Comparison of ENCODE assay signal across 8 cellular contexts in the genomic region with DNA sequence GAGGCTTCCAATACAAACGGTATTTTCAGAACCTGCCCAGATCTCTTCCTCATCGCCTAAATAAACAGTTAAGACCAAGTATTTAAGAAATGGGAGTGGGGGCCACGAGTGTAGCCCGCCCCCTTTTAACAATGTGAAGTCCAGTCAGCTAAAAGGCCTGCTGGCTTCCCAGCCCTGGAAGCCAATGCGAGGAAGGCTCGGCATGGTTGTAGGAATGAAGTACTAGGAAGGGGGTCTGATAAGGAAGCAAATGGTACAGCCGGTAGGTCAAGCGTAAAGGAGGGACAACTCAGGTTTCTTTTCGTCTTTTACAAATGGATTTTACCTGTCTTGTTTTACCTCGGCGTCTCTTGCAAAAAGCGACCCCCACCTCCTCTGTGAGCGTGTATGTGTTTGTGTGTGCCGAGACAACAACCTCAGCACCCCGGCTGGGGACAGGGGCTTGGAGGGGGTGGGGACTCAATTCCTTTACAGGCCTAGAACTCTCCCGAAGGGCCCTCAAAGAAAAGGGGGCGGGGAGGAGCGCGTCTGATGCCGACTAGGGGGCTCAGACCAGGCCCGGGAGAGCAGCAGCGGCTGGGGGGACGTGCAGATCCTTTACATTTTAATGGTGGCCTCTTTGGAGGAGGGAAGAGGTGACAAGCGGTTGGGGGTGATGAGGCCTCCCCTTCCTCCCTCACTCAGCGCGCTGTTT.
DNase-seq lines count a peak whose midpoint lies in the region; ATAC-seq and TF ChIP-seq lines count a peak whose summit lies in the region.

No MANE protein-coding gene starts in this region.

- H3K36me3 ChIP-seq in CD8-positive, alpha-beta memory T cell (ENCODE audit: insufficient read depth, low read length), result no peaks in the 10 kb centered on the region
- H3K36me3 ChIP-seq in heart left ventricle (peaks cover 0 to 3% (median 0%) of the 10 kb centered on the region in 9 donors), osteoblast (ENCODE audit: insufficient read depth, low read length) (peaks cover 6% of the 10 kb centered on the region), aorta (ENCODE audit: control insufficient read depth in 1 of 2, insufficient read depth in 2 of 2, low read length in 1 of 2) (no peaks in the 10 kb centered on the region)

- ATAC-seq in activated naive CD8-positive, alpha-beta T cell treated with anti-CD3 and anti-CD28 coated beads, Interleukin-2, amount 50 U/mL, for 24 hours, result peak; percentile 20
- peak in 3 of 4 donors; percentile 0 to 23 (median 2) for ATAC-seq in heart left ventricle
- peak; percentile 47 for ATAC-seq in aorta (ENCODE audit: low FRiP score)
- ATAC-seq in HG02678 (IDR thresholded peaks at IDR 0.05; ENCODE audit: unreplicated experiment), result no peak

- intact Hi-C loops in heart left ventricle (cut with DNase I), result loop anchor here in 6 of 10 donors (5.0 to 10.0 kb wide), 4 partner anchors 144 to 178 kb away; a partner anchor contains a TSS
- intact Hi-C loops in aorta (cut with DNase I), result loop anchor here (5.0 to 10.0 kb wide), 2 partner anchors 42 to 176 kb away; a partner anchor contains a TSS

- H3K4me1 Mint-ChIP-seq in CD8-positive, alpha-beta memory T cell, result peaks cover 49 to 62% (median 59%) of the 10 kb centered on the region in 3 donors
- peaks cover 41% of the 10 kb centered on the region for H3K4me1 Mint-ChIP-seq in activated naive CD8-positive, alpha-beta T cell treated with anti-CD3 and anti-CD28 coated beads, Interleukin-2, amount 50 U/mL, for 24 hours

- peak overlapping the region; percentile 70 for H3K27ac ChIP-seq in CD8-positive, alpha-beta memory T cell (ENCODE audit: low read depth, low read length)
- H3K27ac ChIP-seq in heart left ventricle (peak overlapping the region; percentile 47 to 88 (median 82)), osteoblast (ENCODE audit: low read depth, low read length) (peak overlapping the region; percentile 73), aorta (ENCODE audit: low read depth in 1 of 2, low read length in 2 of 2) (peak overlapping the region in 1 of 2 donors; percentile 38)

- peaks cover 0 to 20% (median 2%) of the 10 kb centered on the region in 3 donors for H3K36me3 Mint-ChIP-seq in CD8-positive, alpha-beta memory T cell
- H3K36me3 Mint-ChIP-seq in activated naive CD8-positive, alpha-beta T cell treated with anti-CD3 and anti-CD28 coated beads, Interleukin-2, amount 50 U/mL, for 24 hours (ENCODE audit: low read depth), result peaks cover 3% of the 10 kb centered on the region

- peaks cover 30% of the 10 kb centered on the region for H3K4me1 ChIP-seq in CD8-positive, alpha-beta memory T cell (ENCODE audit: insufficient read depth, low read length)
- H3K4me1 ChIP-seq in heart left ventricle (peaks cover 5 to 41% (median 24%) of the 10 kb centered on the region in 12 donors), osteoblast (ENCODE audit: insufficient read depth, low read length) (peaks cover 21% of the 10 kb centered on the region), aorta (ENCODE audit: control insufficient read depth in 1 of 2, insufficient read depth in 2 of 2, low read length in 2 of 2) (peaks cover 3 to 5% of the 10 kb centered on the region in 2 donors)

- CTCF ChIA-PET in CD8-positive, alpha-beta memory T cell (lab: Charles Lee), result no interaction called here

- H3K4me3 ChIP-seq in CD8-positive, alpha-beta memory T cell (ENCODE audit: low read length), result peak overlapping the region; percentile 80
- H3K4me3 ChIP-seq in heart left ventricle, result peak overlapping the region; percentile 64 to 92 (median 82)
- H3K4me3 ChIP-seq in osteoblast (ENCODE audit: insufficient read depth, low read length), result peak overlapping the region; percentile 94
- H3K4me3 ChIP-seq in aorta (ENCODE audit: low read length in 2 of 2), result peak overlapping the region; percentile 91

- peaks cover 5% of the 10 kb centered on the region for H4K20me1 ChIP-seq in osteoblast (ENCODE audit: insufficient read depth, low read length)

- H3K4me3 Mint-ChIP-seq in CD8-positive, alpha-beta memory T cell, result peak overlapping the region; percentile 89 to 100 (median 95)
- H3K4me3 Mint-ChIP-seq in activated naive CD8-positive, alpha-beta T cell treated with anti-CD3 and anti-CD28 coated beads, Interleukin-2, amount 50 U/mL, for 24 hours, result peak overlapping the region; percentile 89

- DNase-seq in CD8-positive, alpha-beta memory T cell, result peak in 4 of 5 donors; percentile 10 to 67 (median 17)
- DNase-seq in H4 (ENCODE audit: low spot score), result peak; percentile 7
- peak; percentile 35 for DNase-seq in NCI-H748 treated with DMSO at 0.1 percent for 48 hours (lab: John Stamatoyannopoulos, UW)
- DNase-seq in activated naive CD8-positive, alpha-beta T cell treated with anti-CD3 and anti-CD28 coated beads, Interleukin-2, amount 50 U/mL, for 24 hours, result peak; percentile 61
- peak in 4 of 5 donors; percentile 20 to 69 (median 38) for DNase-seq in heart left ventricle
- peak; percentile 72 for DNase-seq in osteoblast (ENCODE audit: insufficient read length, low spot score, missing footprints)
- DNase-seq in aorta, result peak; percentile 62 to 77

- TF ChIP-seq POLR2A in heart left ventricle (IDR thresholded peaks at IDR 0.05), result no peak

- H3K4me2 ChIP-seq in osteoblast (ENCODE audit: insufficient read depth, low read length), result peak overlapping the region; percentile 93

- no peaks in the 10 kb centered on the region for H3K9me3 ChIP-seq in CD8-positive, alpha-beta memory T cell (ENCODE audit: low read length)
- H3K9me3 ChIP-seq in heart left ventricle (no peaks in the 10 kb centered on the region), osteoblast (ENCODE audit: low read depth, low read length) (no peaks in the 10 kb centered on the region), aorta (ENCODE audit: control insufficient read depth, low read length) (no peaks in the 10 kb centered on the region)

- H3K9me3 Mint-ChIP-seq in CD8-positive, alpha-beta memory T cell, result no peaks in the 10 kb centered on the region
- no peaks in the 10 kb centered on the region for H3K9me3 Mint-ChIP-seq in activated naive CD8-positive, alpha-beta T cell treated with anti-CD3 and anti-CD28 coated beads, Interleukin-2, amount 50 U/mL, for 24 hours

- H3K27me3 Mint-ChIP-seq in CD8-positive, alpha-beta memory T cell, result peaks cover 0 to 1% of the 10 kb centered on the region in 2 donors
- no peaks in the 10 kb centered on the region for H3K27me3 Mint-ChIP-seq in activated naive CD8-positive, alpha-beta T cell treated with anti-CD3 and anti-CD28 coated beads, Interleukin-2, amount 50 U/mL, for 24 hours

- H2AFZ ChIP-seq in osteoblast (ENCODE audit: low read length), result peak overlapping the region; percentile 84

- POLR2A ChIA-PET in CD8-positive, alpha-beta memory T cell (lab: Charles Lee), result interaction anchor here (1.1 to 1.5 kb wide), 3 partner anchors 140 to 488 kb away, joined by 3 to 8 read pairs (median 3); a partner anchor contains a TSS

- 0 to 1% (median 1%) methylated on average over 15 to 26 of the region's 26 CpGs for WGBS in heart left ventricle, 4 donors
- WGBS in aorta, 2 donors, result 0 to 1% methylated on average over 26 of the region's 26 CpGs

- no peak for TF ChIP-seq CTCF in heart left ventricle (IDR thresholded peaks at IDR 0.05)
- no peak for TF ChIP-seq CTCF in osteoblast (IDR thresholded peaks at IDR 0.05; ENCODE audit: extremely low read depth, low read depth, low read length)

- no peaks in the 10 kb centered on the region for H3K27me3 ChIP-seq in CD8-positive, alpha-beta memory T cell (ENCODE audit: insufficient read depth, low read length, poor library complexity, severe bottlenecking)
- H3K27me3 ChIP-seq in heart left ventricle (no peaks in the 10 kb centered on the region), osteoblast (ENCODE audit: insufficient read depth, low read length) (no peaks in the 10 kb centered on the region), aorta (ENCODE audit: control insufficient read depth in 1 of 2, insufficient read depth in 2 of 2, low read length in 1 of 2) (no peaks in the 10 kb centered on the region)

- H3K27ac Mint-ChIP-seq in CD8-positive, alpha-beta memory T cell, result peak overlapping the region; percentile 58 to 98 (median 88)
- H3K27ac Mint-ChIP-seq in activated naive CD8-positive, alpha-beta T cell treated with anti-CD3 and anti-CD28 coated beads, Interleukin-2, amount 50 U/mL, for 24 hours, result peak overlapping the region; percentile 92

- H3K79me2 ChIP-seq in osteoblast (ENCODE audit: insufficient read depth, low read length), result peaks cover 56% of the 10 kb centered on the region

Comparison
In these comparisons a context has a peak if more than half of its experiments do, and no peak if none do; other contexts are left out.
1. DNase-seq: peak in every context shown above with its lines; median percentile 72 in osteoblast; 70 in aorta; 61 in activated naive CD8-positive, alpha-beta T cell treated with anti-CD3 and anti-CD28 coated beads, Interleukin-2, amount 50 U/mL, for 24 hours; 38 in heart left ventricle; 35 in NCI-H748 treated with DMSO at 0.1 percent for 48 hours; 17 in CD8-positive, alpha-beta memory T cell; 7 in H4.